In the genomic region with DNA sequence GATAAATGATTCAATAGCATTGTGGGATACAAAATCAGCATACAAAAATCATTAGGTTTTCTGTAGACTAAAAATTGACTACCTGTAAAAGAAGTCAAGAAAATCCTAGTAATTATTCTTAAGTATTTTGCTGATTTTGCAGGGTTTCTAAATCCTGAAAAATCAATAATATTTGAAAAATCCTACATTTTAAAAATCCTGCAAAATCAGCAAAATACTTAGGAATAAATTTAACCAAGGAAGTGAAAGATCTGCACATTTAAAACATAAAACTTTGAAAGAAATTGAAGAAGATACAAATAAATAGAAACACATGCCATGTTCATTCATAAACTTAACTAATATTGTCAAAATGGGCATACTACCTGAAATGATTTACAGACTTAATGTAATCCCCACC, we compare ENCODE assay signal across 31 cellular contexts.
"Had no signal": no experiment of that assay in that cellular context is flagged by ENCODE, and none has a peak within 500 bp of the region (broad histone marks: within the 10 kb centered on the region; RNA-seq: fewer than 3 reads in every experiment).

No MANE protein-coding gene starts in this region.

- H3K27ac ChIP-seq: neural progenitor cell, ovary, parathyroid adenoma, psoas muscle, skin epidermis, spleen, suprapubic skin, testis, tibial artery, transverse colon, upper lobe of right lung, uterus had no signal

- H3K4me1 Mint-ChIP-seq: natural killer cell; nephron; neural progenitor cell; stimulated activated memory B cell treated with anti-CD40 and anti-IgM and Interleukin-4, amounts not matched to agents 10 μg/mL and 1 μg/mL and 100 μg/mL, for 72 hours; stimulated activated naive CD8-positive, alpha-beta T cell treated with anti-CD3 and anti-CD28 coated beads, Interleukin-15, amount 100 ng/mL, for 72 hours had no signal

- H3K9ac ChIP-seq: neural progenitor cell, parathyroid adenoma had no signal

- H3K27me3 Mint-ChIP-seq: progenitor cell of endocrine pancreas; stimulated activated memory B cell treated with anti-CD40 and anti-IgM and Interleukin-4, amounts not matched to agents 10 μg/mL and 1 μg/mL and 100 μg/mL, for 72 hours; stimulated activated naive CD8-positive, alpha-beta T cell treated with anti-CD3 and anti-CD28 coated beads, Interleukin-15, amount 100 ng/mL, for 72 hours; type B pancreatic cell had no signal

- H2AFZ ChIP-seq: neural progenitor cell, parathyroid adenoma had no signal

- ATAC-seq: natural killer cell; psoas muscle; right cardiac atrium; sciatic nerve; stimulated activated memory B cell treated with anti-CD40 and anti-IgM and Interleukin-4, amounts not matched to agents 10 μg/mL and 1 μg/mL and 100 μg/mL, for 72 hours; stimulated activated naive CD8-positive, alpha-beta T cell treated with anti-CD3 and anti-CD28 coated beads, Interleukin-15, amount 100 ng/mL, for 72 hours; stimulated activated naive CD8-positive, alpha-beta T cell treated with anti-CD3 and anti-CD28 coated beads, Interleukin-15, Interleukin-2, amounts not matched to agents 100 U/mL and 50 U/mL, for 24 hours; upper lobe of right lung had no signal

- H3K36me3 Mint-ChIP-seq: neural progenitor cell; stimulated activated memory B cell treated with anti-CD40 and anti-IgM and Interleukin-4, amounts not matched to agents 10 μg/mL and 1 μg/mL and 100 μg/mL, for 72 hours; type B pancreatic cell had no signal

- H3K4me3 ChIP-seq: neural progenitor cell, ovary, psoas muscle, skin epidermis, smooth muscle cell, spleen, suprapubic skin, testis, tibial artery, transverse colon, upper lobe of right lung, uterus had no signal

- H3K4me2 ChIP-seq: neural progenitor cell, smooth muscle cell had no signal

- H3K9me3 ChIP-seq: ovary, psoas muscle, spleen, suprapubic skin, testis, tibial artery, transverse colon, upper lobe of right lung, uterus had no signal

- H3K27me3 ChIP-seq: neural progenitor cell, ovary, spleen, suprapubic skin, testis, tibial artery, transverse colon, upper lobe of right lung, uterus had no signal

- H3K4me1 ChIP-seq: neural progenitor cell, parathyroid adenoma, psoas muscle, spleen, suprapubic skin, testis, tibial artery, transverse colon, upper lobe of right lung, uterus had no signal

- H3K36me3 ChIP-seq: neural progenitor cell, ovary, spleen, suprapubic skin, tibial artery, transverse colon, upper lobe of right lung, uterus had no signal

- H3K27ac Mint-ChIP-seq: natural killer cell; nephron; neural progenitor cell; progenitor cell of endocrine pancreas; stimulated activated memory B cell treated with anti-CD40 and anti-IgM and Interleukin-4, amounts not matched to agents 10 μg/mL and 1 μg/mL and 100 μg/mL, for 72 hours; stimulated activated naive CD8-positive, alpha-beta T cell treated with anti-CD3 and anti-CD28 coated beads, Interleukin-15, amount 100 ng/mL, for 72 hours; type B pancreatic cell had no signal

- H3K4me3 Mint-ChIP-seq: natural killer cell; nephron; neural progenitor cell; stimulated activated memory B cell treated with anti-CD40 and anti-IgM and Interleukin-4, amounts not matched to agents 10 μg/mL and 1 μg/mL and 100 μg/mL, for 72 hours; stimulated activated naive CD8-positive, alpha-beta T cell treated with anti-CD3 and anti-CD28 coated beads, Interleukin-15, amount 100 ng/mL, for 72 hours; type B pancreatic cell had no signal

- DNase-seq: natural killer cell; occipital lobe; ovary; posterior cingulate gyrus; psoas muscle; right cardiac atrium; spleen; stimulated activated CD4-positive, alpha-beta T cell treated with anti-CD3 and anti-CD28 coated beads, Interleukin-12 subunit alpha, Interleukin-12 subunit beta, amount 100 ng/mL, for 4 hours; stimulated activated CD4-positive, alpha-beta T cell treated with anti-CD3 and anti-CD28 coated beads, Interleukin-1b, Interleukin-23, amount 100 ng/mL, for 48 hours; stimulated activated CD4-positive, alpha-beta T cell treated with anti-CD3 and anti-CD28 coated beads, Interleukin-4, amount 100 ng/mL, for 1 hour; stimulated activated CD4-positive, alpha-beta T cell treated with anti-CD3 and anti-CD28 coated beads, Interleukin-4, amount 100 ng/mL, for 4 hours; stimulated activated CD8-positive, alpha-beta memory T cell treated with anti-CD3 and anti-CD28 coated beads, Interleukin-4, amount 100 ng/mL, for 48 hours; stimulated activated naive CD4-positive, alpha-beta T cell; stimulated activated naive CD8-positive, alpha-beta T cell treated with anti-CD3 and anti-CD28 coated beads, Interleukin-15, amount 100 ng/mL, for 72 hours; stimulated activated naive CD8-positive, alpha-beta T cell treated with anti-CD3 and anti-CD28 coated beads, Interleukin-15, Interleukin-2, amounts not matched to agents 100 U/mL and 50 U/mL, for 24 hours; substantia nigra; testis; tibial artery; transverse colon; upper lobe of right lung; uterus had no signal

- H3K9me3 Mint-ChIP-seq: nephron; neural progenitor cell; stimulated activated memory B cell treated with anti-CD40 and anti-IgM and Interleukin-4, amounts not matched to agents 10 μg/mL and 1 μg/mL and 100 μg/mL, for 72 hours; stimulated activated naive CD8-positive, alpha-beta T cell treated with anti-CD3 and anti-CD28 coated beads, Interleukin-15, amount 100 ng/mL, for 72 hours; type B pancreatic cell had no signal
